In the genomic region with DNA sequence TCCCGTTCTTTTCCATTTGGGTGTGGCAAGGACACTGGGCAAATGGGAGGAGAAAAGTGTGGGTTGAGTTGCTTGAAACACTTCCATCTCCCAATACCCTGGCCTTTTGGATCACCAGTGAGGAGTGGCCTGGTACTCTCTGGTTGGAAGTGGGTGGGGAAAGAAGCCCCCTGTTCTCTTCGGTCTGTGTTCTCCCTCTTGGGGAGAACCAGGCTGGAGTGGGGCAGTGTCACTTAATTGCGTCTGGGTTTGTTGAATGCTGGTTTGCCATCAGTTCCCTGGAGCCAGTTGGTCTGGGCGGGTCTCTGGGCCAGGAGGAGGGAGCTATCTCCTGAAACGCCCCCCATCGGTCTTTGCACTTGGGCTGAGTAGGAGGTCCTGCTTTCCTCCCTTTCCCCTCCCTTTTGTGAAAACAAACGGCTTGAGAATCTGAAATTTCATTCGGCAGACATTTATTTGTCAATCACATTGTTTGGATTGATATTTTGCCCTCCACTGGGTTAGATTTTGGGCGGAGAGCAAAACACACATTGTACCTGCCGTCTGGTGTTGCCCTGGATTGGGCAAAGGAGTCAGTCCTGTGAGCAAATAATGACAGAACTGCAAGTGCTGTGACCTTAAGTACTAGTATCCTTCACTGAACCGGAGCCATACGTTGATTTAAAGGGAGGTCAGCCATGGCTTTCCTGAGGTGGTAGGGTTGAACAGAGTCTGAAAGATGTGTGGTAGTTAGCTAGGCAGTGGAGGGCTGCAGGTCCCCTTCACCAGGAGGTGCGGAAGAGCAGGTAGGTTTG, we compare ENCODE assay signal across 8 cellular contexts. TPM values are rescaled to one million over a fixed set of nuclear protein-coding genes. Genes with fewer than 3 reads are reported as not detected.
DNase-seq lines count a peak whose midpoint lies in the region; ATAC-seq and TF ChIP-seq lines count a peak whose summit lies in the region.

No MANE protein-coding gene starts in this region.

- ATAC-seq in activated CD8-positive, alpha-beta memory T cell treated with anti-CD3 and anti-CD28 coated beads, Interleukin-2, amount 10 ng/mL, durations not matched to agents 7 days and 5 days = no peak
- no peak for ATAC-seq in HG02759 (IDR thresholded peaks at IDR 0.05; ENCODE audit: unreplicated experiment)
- ATAC-seq in HG03571 (IDR thresholded peaks at IDR 0.05; ENCODE audit: unreplicated experiment) = no peak
- ATAC-seq in GM21737 (IDR thresholded peaks at IDR 0.05; ENCODE audit: unreplicated experiment) = no peak

- intact Hi-C loops in tibial artery (cut with DNase I; ENCODE audit: low total_unique reads) = no loop called here

- peak overlapping the region; percentile 74 for H3K4me3 Mint-ChIP-seq in activated naive CD4-positive, alpha-beta T cell treated with anti-CD3 and anti-CD28 coated beads, Interleukin-2, amount 10 ng/mL, durations not matched to agents 7 days and 5 days
- H3K4me3 Mint-ChIP-seq in activated CD8-positive, alpha-beta memory T cell treated with anti-CD3 and anti-CD28 coated beads, Interleukin-2, amount 10 ng/mL, durations not matched to agents 7 days and 5 days = peak overlapping the region; percentile 77

- no peak overlapping the region for H3K27ac Mint-ChIP-seq in activated naive CD4-positive, alpha-beta T cell treated with anti-CD3 and anti-CD28 coated beads, Interleukin-2, amount 10 ng/mL, durations not matched to agents 7 days and 5 days
- no peak overlapping the region for H3K27ac Mint-ChIP-seq in activated CD8-positive, alpha-beta memory T cell treated with anti-CD3 and anti-CD28 coated beads, Interleukin-2, amount 10 ng/mL, durations not matched to agents 7 days and 5 days

- H3K4me1 Mint-ChIP-seq in activated naive CD4-positive, alpha-beta T cell treated with anti-CD3 and anti-CD28 coated beads, Interleukin-2, amount 10 ng/mL, durations not matched to agents 7 days and 5 days = peaks cover 44% of the 10 kb centered on the region
- H3K4me1 Mint-ChIP-seq in activated CD8-positive, alpha-beta memory T cell treated with anti-CD3 and anti-CD28 coated beads, Interleukin-2, amount 10 ng/mL, durations not matched to agents 7 days and 5 days = peaks cover 39% of the 10 kb centered on the region

- peaks cover 20% of the 10 kb centered on the region for H3K27me3 Mint-ChIP-seq in activated naive CD4-positive, alpha-beta T cell treated with anti-CD3 and anti-CD28 coated beads, Interleukin-2, amount 10 ng/mL, durations not matched to agents 7 days and 5 days
- H3K27me3 Mint-ChIP-seq in activated CD8-positive, alpha-beta memory T cell treated with anti-CD3 and anti-CD28 coated beads, Interleukin-2, amount 10 ng/mL, durations not matched to agents 7 days and 5 days = peaks cover 10% of the 10 kb centered on the region

- H3K27ac ChIP-seq in tibial artery = peak overlapping the region; percentile 71 to 82

- CTCF ChIA-PET in activated naive CD4-positive, alpha-beta T cell treated with anti-CD3 and anti-CD28 coated beads, Interleukin-2, amount 10 ng/mL, durations not matched to agents 7 days and 5 days (lab: Charles Lee) = no interaction called here
- CTCF ChIA-PET in activated CD8-positive, alpha-beta memory T cell treated with anti-CD3 and anti-CD28 coated beads, Interleukin-2, amount 10 ng/mL, durations not matched to agents 7 days and 5 days (lab: Charles Lee) = no interaction called here

- DNase-seq in activated naive CD4-positive, alpha-beta T cell treated with anti-CD3 and anti-CD28 coated beads, Interleukin-2, amount 10 ng/mL, durations not matched to agents 7 days and 5 days = no peak
- no peak for DNase-seq in activated naive CD4-positive, alpha-beta T cell treated with anti-CD3 and anti-CD28 coated beads, Interleukin-2, amount 50 U/mL, for 16 hours
- DNase-seq in activated CD8-positive, alpha-beta memory T cell treated with anti-CD3 and anti-CD28 coated beads, Interleukin-2, amount 10 ng/mL, durations not matched to agents 7 days and 5 days = no peak
- DNase-seq in islet precursor cell = peak; percentile 77
- DNase-seq in tibial artery = no peak

- no peaks in the 10 kb centered on the region for H3K9me3 Mint-ChIP-seq in activated naive CD4-positive, alpha-beta T cell treated with anti-CD3 and anti-CD28 coated beads, Interleukin-2, amount 10 ng/mL, durations not matched to agents 7 days and 5 days
- no peaks in the 10 kb centered on the region for H3K9me3 Mint-ChIP-seq in activated CD8-positive, alpha-beta memory T cell treated with anti-CD3 and anti-CD28 coated beads, Interleukin-2, amount 10 ng/mL, durations not matched to agents 7 days and 5 days (ENCODE audit: low read depth)

- H3K9me3 ChIP-seq in tibial artery = no peaks in the 10 kb centered on the region

- TF ChIP-seq CTCF in tibial artery (IDR thresholded peaks at IDR 0.05) = no peak

- peak overlapping the region; percentile 80 for H3K4me3 ChIP-seq in tibial artery

- H3K36me3 Mint-ChIP-seq in activated naive CD4-positive, alpha-beta T cell treated with anti-CD3 and anti-CD28 coated beads, Interleukin-2, amount 10 ng/mL, durations not matched to agents 7 days and 5 days = no peaks in the 10 kb centered on the region
- H3K36me3 Mint-ChIP-seq in activated CD8-positive, alpha-beta memory T cell treated with anti-CD3 and anti-CD28 coated beads, Interleukin-2, amount 10 ng/mL, durations not matched to agents 7 days and 5 days = no peaks in the 10 kb centered on the region

- peaks cover 0 to 50% (median 33%) of the 10 kb centered on the region in 4 donors for H3K4me1 ChIP-seq in tibial artery

- no peaks in the 10 kb centered on the region for H3K27me3 ChIP-seq in tibial artery

- H3K36me3 ChIP-seq in tibial artery = no peaks in the 10 kb centered on the region

RNA-seq across cellular contexts. Expression of a gene that starts 1.6 kb away (rescaled TPM):
- total RNA-seq in activated CD8-positive, alpha-beta memory T cell treated with anti-CD3 and anti-CD28 coated beads, Interleukin-2, amount 10 ng/mL, durations not matched to agents 7 days and 5 days = 10 to 100 TPM in 1 of 2 experiments, 1 to 10 TPM in 1; 9.4 to 11.1 TPM

RNA-seq across cellular contexts. Expression of a gene that starts 40.9 kb away (rescaled TPM):
- not detected for total RNA-seq in activated CD8-positive, alpha-beta memory T cell treated with anti-CD3 and anti-CD28 coated beads, Interleukin-2, amount 10 ng/mL, durations not matched to agents 7 days and 5 days
